23 cellular contexts compared by ENCODE assay signal in genomic region chr12:80697270-80697887, GRCh38. TPM values are rescaled to one million over a fixed set of nuclear protein-coding genes. Genes with fewer than 3 reads are reported as not detected.
DNase-seq lines count a peak whose midpoint lies in the region; ATAC-seq, FAIRE-seq and TF ChIP-seq lines count a peak whose summit lies in the region.
"Had no signal": no experiment of that assay in that cellular context is flagged by ENCODE, and none has a peak within 500 bp of the region (broad histone marks: within the 10 kb centered on the region; RNA-seq: fewer than 3 reads in every experiment).

No MANE protein-coding gene starts in this region.

- TF ChIP-seq CTCF in PC-9 (conservative IDR thresholded peaks at IDR 0.05) (no peak), liver (IDR thresholded peaks at IDR 0.05; ENCODE audit: low read depth, low read length, missing input control) (no peak), psoas muscle (IDR thresholded peaks at IDR 0.05) (no peak)

- ATAC-seq in psoas muscle: no peak

- H3K4me1 ChIP-seq in PC-9 (replicated peaks; ENCODE audit: insufficient read depth) (peaks cover 4% of the 10 kb centered on the region), liver (ENCODE audit: control insufficient read depth in 4 of 4, insufficient read depth in 4 of 4, low read length in 3 of 4) (peaks cover 0 to 16% (median 8%) of the 10 kb centered on the region in 4 donors), psoas muscle (peaks cover 31% of the 10 kb centered on the region)
- H3K4me1 ChIP-seq: BLaER1 had no signal

- H3F3A ChIP-seq in PC-9 (ENCODE audit: insufficient read depth, low read depth): peaks cover under 1% of the 10 kb centered on the region; the same call in 1 of the 2 replicates

- H3K9me2 ChIP-seq in PC-9 (ENCODE audit: insufficient read depth): no peaks in the 10 kb centered on the region

- DNase-seq in PC-9 (no peak), psoas muscle (no peak), germinal center (ENCODE audit: low spot score) (no peak), NCI-H2171 treated with DMSO at 0.1 percent for 48 hours (lab: John Stamatoyannopoulos, UW) (no peak), GM19239 (ENCODE audit: insufficient read length, low spot score) (no peak)
- DNase-seq in stimulated activated CD4-positive, alpha-beta T cell treated with anti-CD3 and anti-CD28 coated beads, Interleukin-12 subunit alpha, Interleukin-12 subunit beta, amount 100 ng/mL, for 4 hours: no peak
- DNase-seq: CD4-positive, CD25-positive, alpha-beta regulatory T cell; DMS153; H7; KBM-7; MG63; NCI-H1105 treated with DMSO at 0.1 percent for 48 hours; NCI-H146; NCI-H2029; NCI-H526 treated with DMSO at 0.1 percent for 48 hours; SHP77 treated with DMSO at 0.1 percent for 48 hours had no signal

- H3K9me3 ChIP-seq in PC-9 (ENCODE audit: insufficient read depth, low read depth): no peaks in the 10 kb centered on the region; the same call in 1 of the 2 replicates
- H3K9me3 ChIP-seq in liver (ENCODE audit: control insufficient read depth in 4 of 4, low read length in 3 of 4): no peaks in the 10 kb centered on the region
- H3K9me3 ChIP-seq in psoas muscle: no peaks in the 10 kb centered on the region
- H3K9me3 ChIP-seq: BLaER1, MG63 had no signal

- no peaks in the 10 kb centered on the region for H3K36me3 ChIP-seq in PC-9 (ENCODE audit: low read depth)
- H3K36me3 ChIP-seq in liver (ENCODE audit: control insufficient read depth in 4 of 4, insufficient read depth in 3 of 4, low read depth in 1 of 4, low read length in 3 of 4): no peaks in the 10 kb centered on the region
- H3K36me3 ChIP-seq in psoas muscle (ENCODE audit: insufficient read depth in 1 of 2, low read depth in 1 of 2): no peaks in the 10 kb centered on the region
- H3K36me3 ChIP-seq: BLaER1, MG63 had no signal

- POLR2A ChIA-PET in PC-9 (lab: Charles Lee; ENCODE audit: unreplicated experiment): no interaction called here

- H3K27me3 ChIP-seq in PC-9 (ENCODE audit: insufficient read depth, low read depth) (no peaks in the 10 kb centered on the region), liver (ENCODE audit: control insufficient read depth in 4 of 4, insufficient read depth in 4 of 4, low read length in 3 of 4) (no peaks in the 10 kb centered on the region), psoas muscle (ENCODE audit: insufficient read depth in 3 of 3, low read length in 2 of 3) (no peaks in the 10 kb centered on the region)
- H3K27me3 ChIP-seq: BLaER1, MG63 had no signal

- no peak for FAIRE-seq in GM19239 (lab: Jason Lieb, UNC)
- FAIRE-seq: A204.1, HTR-8/SVneo had no signal

- peak; percentile 9 to 25 for TF ChIP-seq RAD21 in liver (IDR thresholded peaks at IDR 0.05)

- H3K4me2 ChIP-seq in PC-9: no peak overlapping the region
- H3K4me2 ChIP-seq: BLaER1 had no signal

- H3K27ac ChIP-seq in PC-9 (no peak overlapping the region), liver (ENCODE audit: low read depth in 1 of 2, low read length in 2 of 2) (peak overlapping the region; percentile 72 to 76), psoas muscle (peak overlapping the region; percentile 93)
- H3K27ac ChIP-seq: BLaER1, SK-N-MC had no signal

- H2AFZ ChIP-seq in PC-9: peak overlapping the region; percentile 12; the same call in 1 of the 2 replicates

- no TSS peak for BruUV-seq in PC-9 (replicated peaks; lab: Mats Ljungman, UMichigan)

- peak overlapping the region in 1 of 2 donors; percentile 67 for H3K9ac ChIP-seq in liver (ENCODE audit: low read depth in 1 of 2, low read length in 2 of 2)
- H3K9ac ChIP-seq: BLaER1 had no signal

- whole genome bisulfite sequencing in liver: 41% methylated on average over 2 of the region's 2 CpGs
- 34 to 46% (median 36%) methylated on average over 2 of the region's 2 CpGs for WGBS in psoas muscle, 3 donors

- no peaks in the 10 kb centered on the region for H4K20me1 ChIP-seq in PC-9 (ENCODE audit: insufficient read depth)
- H4K20me1 ChIP-seq: BLaER1 had no signal

- intact Hi-C loops in PC-9 (cut with micrococcal nuclease; ENCODE audit: unreplicated experiment) (no loop called here), psoas muscle (cut with DNase I) (no loop called here)

- no peak overlapping the region for H3K4me3 ChIP-seq in PC-9
- no peak overlapping the region for H3K4me3 ChIP-seq in liver (ENCODE audit: low read depth in 1 of 3, low read length in 3 of 3)
- H3K4me3 ChIP-seq in psoas muscle: peak overlapping the region; percentile 76
- H3K4me3 ChIP-seq: BLaER1, MG63, SK-N-MC had no signal

- CTCF ChIA-PET in PC-9 (lab: Charles Lee): no interaction called here

- H3K79me2 ChIP-seq in PC-9 (ENCODE audit: low read depth): no peaks in the 10 kb centered on the region

TF ChIP-seq in liver, 16 proteins besides CTCF, POLR2A, EP300 and RAD21:
- peak; percentile 93 for TF ChIP-seq SP1 (IDR thresholded peaks at IDR 0.05)
- peak; percentile 36 to 38 for TF ChIP-seq RXRA (IDR thresholded peaks at IDR 0.05)
- peak; percentile 50 for TF ChIP-seq YY1 (IDR thresholded peaks at IDR 0.05)
- no peak for TF ChIP-seq GABPA (IDR thresholded peaks at IDR 0.05 in 1 of 2, conservative IDR thresholded peaks at IDR 0.05 in 1 of 2)
- peak in 1 of 2 donors; percentile 62 for TF ChIP-seq JUND (IDR thresholded peaks at IDR 0.05)
- TF ChIP-seq ATF3 (IDR thresholded peaks at IDR 0.05): no peak
- peak; percentile 84 to 88 for TF ChIP-seq HNF4A (conservative IDR thresholded peaks at IDR 0.05)
- peak; percentile 74 for TF ChIP-seq REST (IDR thresholded peaks at IDR 0.05)
- no peak for TF ChIP-seq FOXA1 (IDR thresholded peaks at IDR 0.05)
- no peak for TF ChIP-seq EGR1 (IDR thresholded peaks at IDR 0.05; ENCODE audit: low read depth in 2 of 2)
- no peak for TF ChIP-seq TAF1 (conservative IDR thresholded peaks at IDR 0.05)
- TF ChIP-seq HNF4G (IDR thresholded peaks at IDR 0.05): peak; percentile 63
- TF ChIP-seq NR2F2 (IDR thresholded peaks at IDR 0.05): no peak
- peak; percentile 27 for TF ChIP-seq FOXA2 (IDR thresholded peaks at IDR 0.05)
- TF ChIP-seq ZBTB33 (IDR thresholded peaks at IDR 0.05): no peak
- TF ChIP-seq MAX (IDR thresholded peaks at IDR 0.05): peak; percentile 15
TF ChIP-seq in liver: peak in this region for 9.

RNA-seq across cellular contexts. Expression of gene MYF6, which starts 10.1 kb away (rescaled TPM):
- not detected in 2 replicates for total RNA-seq in PC-9 (2021)
- total RNA-seq in liver: not detected
- polyA plus RNA-seq in liver: under 1 TPM; 0.05 to 0.18 TPM
- 100 to 1,000 TPM; 300 to 480 (median 372) TPM for total RNA-seq in psoas muscle
- polyA plus RNA-seq in psoas muscle: 1,000 to 10,000 TPM in 2 of 3 donors, 10 to 100 TPM in 1; 66.7 to 1,359 (median 1,026) TPM
- total RNA-seq: CD4-positive, CD25-positive, alpha-beta regulatory T cell; H7; NCI-H460 had no signal
- polyA plus RNA-seq: AG04450; CD4-positive, CD25-positive, alpha-beta regulatory T cell had no signal

RNA-seq across cellular contexts. Expression of gene MYF5, which starts 19.3 kb away (rescaled TPM):
- total RNA-seq in PC-9 (2021) (not detected in 2 replicates), liver (not detected), psoas muscle (1 to 10 TPM; 2.3 to 4.7 (median 3.5) TPM)
- polyA plus RNA-seq in liver (not detected), psoas muscle (1 to 10 TPM; 1.3 to 3.7 (median 3.0) TPM)
- total RNA-seq: CD4-positive, CD25-positive, alpha-beta regulatory T cell; H7; NCI-H460 had no signal
- polyA plus RNA-seq: AG04450; CD4-positive, CD25-positive, alpha-beta regulatory T cell had no signal

Comparison
In these comparisons a context has a peak if more than half of its experiments do, and no peak if none do; other contexts are left out.
1. RNA of gene MYF6, which starts 10.1 kb away (total RNA-seq): 300 to 480 TPM in psoas muscle; not detected in PC-9 and not detected in liver; every median in the first group is over 100 times any median in the second.